Comparison of ENCODE assay signal across 38 cellular contexts in the genomic region with DNA sequence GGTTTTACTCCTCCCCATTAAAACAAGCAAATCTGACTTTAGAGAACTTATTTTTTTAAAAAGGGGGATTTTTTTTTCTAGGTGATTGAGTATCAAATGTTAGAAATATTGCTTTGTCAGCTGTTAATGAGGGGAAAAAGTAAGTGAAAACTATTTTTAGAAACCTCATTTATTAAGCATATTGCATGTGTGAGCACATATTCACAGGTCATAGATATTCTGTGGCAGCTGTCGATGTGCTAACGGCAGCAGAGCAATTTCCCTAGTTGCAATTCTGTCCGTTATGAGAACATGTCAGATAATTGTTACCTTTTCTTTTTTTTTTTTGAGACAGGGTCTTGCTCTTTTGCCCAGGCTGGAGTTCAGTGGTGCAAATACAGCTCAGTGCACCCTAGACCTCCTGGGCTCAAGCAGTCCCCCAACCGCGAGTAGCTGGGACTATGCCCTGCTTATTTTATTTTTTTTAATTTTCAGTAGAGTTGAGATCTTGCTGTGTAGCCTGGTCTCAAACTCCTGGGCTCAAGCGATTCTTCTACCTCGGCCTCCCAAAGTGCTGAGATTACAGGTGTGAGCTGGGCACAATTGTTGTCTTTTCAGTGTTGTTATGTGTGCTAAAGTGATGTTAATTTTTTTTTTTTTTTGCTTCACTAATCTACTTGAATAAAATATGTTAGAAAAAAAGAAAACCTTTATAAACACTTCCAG.
DNase-seq lines count a peak whose midpoint lies in the region; ATAC-seq, FAIRE-seq and TF ChIP-seq lines count a peak whose summit lies in the region.
"Had no signal": no experiment of that assay in that cellular context is flagged by ENCODE, and none has a peak within 500 bp of the region (broad histone marks: within the 10 kb centered on the region; RNA-seq: fewer than 3 reads in every experiment).

No MANE protein-coding gene starts in this region.

- no peaks in the 10 kb centered on the region for H4K20me1 ChIP-seq in H9 (ENCODE audit: control insufficient read depth, insufficient read depth, insufficient read length)
- no peaks in the 10 kb centered on the region for H4K20me1 ChIP-seq in K562 (replicated peaks; ENCODE audit: control insufficient read depth, insufficient read depth, low read length)
- H4K20me1 ChIP-seq in osteoblast (ENCODE audit: insufficient read depth, low read length): no peaks in the 10 kb centered on the region

- intact Hi-C loops in K562 (cut with micrococcal nuclease): no loop called here
- intact Hi-C loops in adrenal gland (cut with DNase I): no loop called here

- in situ Hi-C loops in K562 (cut with MboI): no loop called here

- no peaks in the 10 kb centered on the region for H3K9me3 Mint-ChIP-seq in H9
- H3K9me3 Mint-ChIP-seq: activated B cell treated with CpG ODN at 0.5 μM for 24 hours; activated naive CD4-positive, alpha-beta T cell treated with anti-CD3 and anti-CD28 coated beads, Interleukin-2, amount 50 U/mL, for 24 hours; activated T-helper 17 cell treated with anti-CD3 and anti-CD28 coated beads, Interleukin-2, amount 50 U/mL, for 72 hours; CD4-positive, CD25-positive, alpha-beta regulatory T cell; HFFc6; neural crest cell; stimulated activated effector memory CD8-positive, alpha-beta T cell treated with anti-CD3 and anti-CD28 coated beads, Interleukin-12 subunit alpha, Interleukin-12 subunit beta, amount 100 ng/mL, for 72 hours; type B pancreatic cell had no signal

- no peak overlapping the region for H2BK5ac ChIP-seq in H9 (ENCODE audit: insufficient read length, low read length)

- H2AFZ ChIP-seq in H9 (ENCODE audit: low read length): no peak overlapping the region
- no peak overlapping the region for H2AFZ ChIP-seq in K562 (ENCODE audit: low read depth, low read length)
- H2AFZ ChIP-seq in osteoblast (ENCODE audit: low read length): no peak overlapping the region

- H3K9me3 ChIP-seq in H9 (ENCODE audit: control insufficient read depth, low read depth, low read length): no peaks in the 10 kb centered on the region
- 0 out of 2 replicates have a peak, but pooled peaks cover 1% of the 10 kb centered on the region for H3K9me3 ChIP-seq in K562 (replicated peaks; ENCODE audit: control insufficient read depth, insufficient read depth, low read depth, low read length)
- H3K9me3 ChIP-seq in osteoblast (ENCODE audit: low read depth, low read length): no peaks in the 10 kb centered on the region
- H3K9me3 ChIP-seq in adrenal gland (replicated peaks in 1 of 3): no peaks in the 10 kb centered on the region
- H3K9me3 ChIP-seq: heart left ventricle, Peyer's patch had no signal

- no peak overlapping the region for H2BK120ac ChIP-seq in H9 (ENCODE audit: low read depth, low read length, poor library complexity, severe bottlenecking)

- DNase-seq in H9 (no peak), NCI-H1694 treated with DMSO at 0.1 percent for 48 hours (lab: John Stamatoyannopoulos, UW) (peak; percentile 33), K562 (ENCODE audit: extremely low read depth in 1 of 4, low spot score in 3 of 4) (no peak), osteoblast (ENCODE audit: insufficient read length, low spot score, missing footprints) (no peak), adrenal gland (no peak), activated T-cell treated with anti-CD3 and anti-CD28 coated beads for 4 hours (no peak)
- DNase-seq in activated CD4-positive, alpha-beta T cell treated with anti-CD3 and anti-CD28 coated beads, Interleukin-2, amount 50 U/mL, for 1 hour: no peak
- DNase-seq: activated B cell treated with CpG ODN at 0.5 μM for 24 hours; activated CD4-positive, alpha-beta T cell treated with anti-CD3 and anti-CD28 coated beads, Interleukin-2, amount 50 U/mL, for 48 hours; activated CD8-positive, alpha-beta memory T cell treated with anti-CD3 and anti-CD28 coated beads, Interleukin-2, amount 50 U/mL, for 4 hours; anterior cingulate cortex; CD4-positive, CD25-positive, alpha-beta regulatory T cell; effector memory CD4-positive, alpha-beta T cell; foreskin fibroblast; heart left ventricle; HFFc6; KBM-7; left cardiac atrium; mammary epithelial cell; MM.1S; NCI-H1417; NCI-H2107; NCI-H510A; NK-92 treated with Interleukin-12 subunit alpha and Interleukin-12 subunit beta, amount 100 ng/mL, for 24 hours; Peyer's patch; right cardiac atrium; SHP77 treated with DMSO at 0.1 percent for 48 hours; stimulated activated CD4-positive, alpha-beta T cell treated with anti-CD3 and anti-CD28 coated beads, Interleukin-4, amount 100 ng/mL, for 24 hours had no signal

- H3K4me3 ChIP-seq in K562 (no peak overlapping the region), osteoblast (ENCODE audit: insufficient read depth, low read length) (no peak overlapping the region), adrenal gland (no peak overlapping the region)
- H3K4me3 ChIP-seq: cardiac muscle cell, coronary artery, heart left ventricle, Peyer's patch had no signal

- no peak overlapping the region for H4K91ac ChIP-seq in H9 (ENCODE audit: insufficient read length, low read depth, low read length)

- no peak overlapping the region for H2BK20ac ChIP-seq in H9 (ENCODE audit: low read depth, low read length, poor library complexity, severe bottlenecking)

- TF ChIP-seq RAD21 in K562 (CRISPR knock-in tag; conservative IDR thresholded peaks at IDR 0.05 in 1 of 2, IDR thresholded peaks at IDR 0.05 in 1 of 2): no peak

- no peak overlapping the region for H2BK12ac ChIP-seq in H9 (ENCODE audit: insufficient read length, low read depth, low read length)

- H3K4me3 Mint-ChIP-seq in H9: no peak overlapping the region; a peak in 1 of 5 replicates
- H3K4me3 Mint-ChIP-seq: activated B cell treated with CpG ODN at 0.5 μM for 24 hours; activated naive CD4-positive, alpha-beta T cell treated with anti-CD3 and anti-CD28 coated beads, Interleukin-2, amount 50 U/mL, for 24 hours; activated T-helper 17 cell treated with anti-CD3 and anti-CD28 coated beads, Interleukin-2, amount 50 U/mL, for 72 hours; HFFc6; neural crest cell; stimulated activated effector memory CD8-positive, alpha-beta T cell treated with anti-CD3 and anti-CD28 coated beads, Interleukin-12 subunit alpha, Interleukin-12 subunit beta, amount 100 ng/mL, for 72 hours had no signal

- no peak overlapping the region for H3K4ac ChIP-seq in H9 (ENCODE audit: low read depth, low read length)

- H3K56ac ChIP-seq in H9 (ENCODE audit: insufficient read length, low read depth, low read length): no peak overlapping the region

- no peak overlapping the region for H3K18ac ChIP-seq in H9 (ENCODE audit: insufficient read length, low read depth, low read length)

- peaks cover 22% of the 10 kb centered on the region for H3K79me1 ChIP-seq in H9 (ENCODE audit: insufficient read depth, low read depth, low read length, poor library complexity, severe bottlenecking)

- CTCF ChIA-PET in K562 (lab: Yijun Ruan, JAX; ENCODE audit: low intra/inter-chr PET ratio): no interaction called here

- TF ChIP-seq POLR2A in K562 (conservative IDR thresholded peaks at IDR 0.05) (no peak), adrenal gland (IDR thresholded peaks at IDR 0.05) (no peak)

- H3K27ac Mint-ChIP-seq in H9: peak overlapping the region in 2 of 3 experiments; percentile 48 to 90; a peak in 4 of 7 replicates
- H3K27ac Mint-ChIP-seq: activated B cell treated with CpG ODN at 0.5 μM for 24 hours; activated naive CD4-positive, alpha-beta T cell treated with anti-CD3 and anti-CD28 coated beads, Interleukin-2, amount 50 U/mL, for 24 hours; activated T-helper 17 cell treated with anti-CD3 and anti-CD28 coated beads, Interleukin-2, amount 50 U/mL, for 72 hours; HFFc6; stimulated activated effector memory CD8-positive, alpha-beta T cell treated with anti-CD3 and anti-CD28 coated beads, Interleukin-12 subunit alpha, Interleukin-12 subunit beta, amount 100 ng/mL, for 72 hours; type B pancreatic cell had no signal

- WGBS in H9 (ENCODE audit: extremely low coverage, insufficient read length, low lambda C conversion rate): no CpG with 5 or more reads among the region's 7 CpGs
- WGBS in K562 (ENCODE audit: insufficient coverage, low coverage, missing lambda C conversion rate): 85% methylated on average over 7 of the region's 7 CpGs
- 88 to 93% (median 89%) methylated on average over 7 of the region's 7 CpGs for WGBS in adrenal gland, 4 donors

- no peak overlapping the region for H2AK5ac ChIP-seq in H9 (ENCODE audit: insufficient read length, low read length)

- no peak overlapping the region for H3K27ac ChIP-seq in H9 (ENCODE audit: insufficient read length, low read depth, low read length)
- no peak overlapping the region for H3K27ac ChIP-seq in K562 (ENCODE audit: extremely low read depth, low read depth, low read length)
- H3K27ac ChIP-seq in osteoblast (ENCODE audit: low read depth, low read length): no peak overlapping the region
- H3K27ac ChIP-seq in adrenal gland: peak overlapping the region in 2 of 5 donors; percentile 55 to 75
- H3K27ac ChIP-seq: cardiac muscle cell, coronary artery, heart left ventricle, Peyer's patch had no signal

- no peak overlapping the region for H3T11ph ChIP-seq in H9 (ENCODE audit: low read length)

- H3K9me1 ChIP-seq in K562 (ENCODE audit: control insufficient read depth, insufficient read depth, low read length): no peaks in the 10 kb centered on the region

- H3K79me2 ChIP-seq in H9 (ENCODE audit: insufficient read depth, low read length) (peaks cover 2% of the 10 kb centered on the region; the same call in 1 of the 2 replicates), K562 (ENCODE audit: control insufficient read depth, insufficient read depth, low read length) (no peaks in the 10 kb centered on the region), osteoblast (ENCODE audit: insufficient read depth, low read length) (peaks cover 2% of the 10 kb centered on the region)

- H3K36me3 ChIP-seq in K562 (ENCODE audit: control insufficient read depth, insufficient read depth, low read length): no peaks in the 10 kb centered on the region
- H3K36me3 ChIP-seq in osteoblast (ENCODE audit: insufficient read depth, low read length): no peaks in the 10 kb centered on the region
- H3K36me3 ChIP-seq in adrenal gland (replicated peaks in 1 of 2): no peaks in the 10 kb centered on the region
- H3K36me3 ChIP-seq: cardiac muscle cell, Peyer's patch had no signal

- H3K4me1 Mint-ChIP-seq in H9: peaks cover 25 to 37% of the 10 kb centered on the region in 2 experiments
- H3K4me1 Mint-ChIP-seq: activated T-helper 17 cell treated with anti-CD3 and anti-CD28 coated beads, Interleukin-2, amount 50 U/mL, for 72 hours; stimulated activated effector memory CD8-positive, alpha-beta T cell treated with anti-CD3 and anti-CD28 coated beads, Interleukin-12 subunit alpha, Interleukin-12 subunit beta, amount 100 ng/mL, for 72 hours had no signal

- no peak overlapping the region for H3K23ac ChIP-seq in H9 (ENCODE audit: insufficient read length, low read depth, low read length)

- no peak overlapping the region for H4K8ac ChIP-seq in H9 (replicated peaks; ENCODE audit: insufficient read length, low read depth, low read length)

- H2BK15ac ChIP-seq in H9 (ENCODE audit: low read depth, low read length): no peak overlapping the region

- no peak overlapping the region for H3K4me2 ChIP-seq in H9 (ENCODE audit: insufficient read depth, insufficient read length, low read length)
- no peak overlapping the region for H3K4me2 ChIP-seq in K562 (ENCODE audit: insufficient read depth, low read length)
- H3K4me2 ChIP-seq in osteoblast (ENCODE audit: insufficient read depth, low read length): peak overlapping the region; percentile 71

- peaks cover 11 to 43% (median 35%) of the 10 kb centered on the region in 3 experiments; a peak in 6 of 7 replicates for H3K36me3 Mint-ChIP-seq in H9 (ENCODE audit: insufficient read depth in 1 of 3, low read depth in 3 of 3)

- BruUV-seq in K562 (replicated peaks; lab: Mats Ljungman, UMichigan): no TSS peak

- no peak overlapping the region for H4K5ac ChIP-seq in H9 (ENCODE audit: insufficient read length, low read depth, low read length)

- H3K27me3 Mint-ChIP-seq in H9 (ENCODE audit: low read depth): no peaks in the 10 kb centered on the region; the same call in 1 of the 2 replicates
- H3K27me3 Mint-ChIP-seq: activated B cell treated with CpG ODN at 0.5 μM for 24 hours; activated naive CD4-positive, alpha-beta T cell treated with anti-CD3 and anti-CD28 coated beads, Interleukin-2, amount 50 U/mL, for 24 hours; activated T-helper 17 cell treated with anti-CD3 and anti-CD28 coated beads, Interleukin-2, amount 50 U/mL, for 72 hours; CD4-positive, CD25-positive, alpha-beta regulatory T cell; type B pancreatic cell had no signal

- H3K14ac ChIP-seq in H9 (ENCODE audit: insufficient read depth, low read length): no peak overlapping the region

- FAIRE-seq in K562 (lab: Jason Lieb, UNC): no peak
- FAIRE-seq: D721Med, GM12891 had no signal

- no peak overlapping the region for H3K9ac ChIP-seq in H9 (ENCODE audit: extremely low read depth, insufficient read length, low read length)
- H3K9ac ChIP-seq in K562 (ENCODE audit: insufficient read depth in 1 of 2, low read depth in 2 of 2, low read length in 2 of 2): no peak overlapping the region

- no peak for TF ChIP-seq EP300 in K562 (IDR thresholded peaks at IDR 0.05; ENCODE audit: low read length)

- no peak for ATAC-seq in K562
- ATAC-seq: activated T-helper 17 cell treated with anti-CD3 and anti-CD28 coated beads, Interleukin-2, amount 50 U/mL, for 72 hours; esophagus mucosa; heart left ventricle; left cardiac atrium; right cardiac atrium; stimulated activated effector memory CD8-positive, alpha-beta T cell treated with anti-CD3 and anti-CD28 coated beads, Interleukin-12 subunit alpha, Interleukin-12 subunit beta, amount 100 ng/mL, for 72 hours had no signal

- H3K27me3 ChIP-seq in H9 (ENCODE audit: insufficient read depth, low read length): no peaks in the 10 kb centered on the region
- no peaks in the 10 kb centered on the region for H3K27me3 ChIP-seq in K562 (ENCODE audit: control insufficient read depth in 2 of 2, insufficient read depth in 2 of 2, low read length in 2 of 2)
- no peaks in the 10 kb centered on the region for H3K27me3 ChIP-seq in osteoblast (ENCODE audit: insufficient read depth, low read length)
- no peaks in the 10 kb centered on the region for H3K27me3 ChIP-seq in adrenal gland
- H3K27me3 ChIP-seq: cardiac muscle cell, heart left ventricle, Peyer's patch had no signal

- POLR2A ChIA-PET in K562 (lab: Yijun Ruan, JAX): interaction anchor here (1.1 kb wide), 1 partner anchor 25 kb away, joined by 3 read pairs; no protein-coding TSS in a partner anchor

- no peaks in the 10 kb centered on the region for H3K23me2 ChIP-seq in H9 (ENCODE audit: insufficient read length, low read depth, low read length, poor library complexity, severe bottlenecking)

- no peaks in the 10 kb centered on the region for H3K4me1 ChIP-seq in H9 (ENCODE audit: insufficient read depth, low read length)
- no peaks in the 10 kb centered on the region for H3K4me1 ChIP-seq in K562 (replicated peaks in 1 of 2; ENCODE audit: control insufficient read depth in 2 of 2, insufficient read depth in 2 of 2, low read length in 2 of 2)
- no peaks in the 10 kb centered on the region for H3K4me1 ChIP-seq in osteoblast (ENCODE audit: insufficient read depth, low read length)
- H3K4me1 ChIP-seq in adrenal gland (replicated peaks in 1 of 2): peaks cover 14 to 36% of the 10 kb centered on the region in 2 donors

- TF ChIP-seq CTCF in H9 (conservative IDR thresholded peaks at IDR 0.05) (no peak), K562 (IDR thresholded peaks at IDR 0.05 in 2 of 3, conservative IDR thresholded peaks at IDR 0.05 in 1 of 3; ENCODE audit: insufficient read depth in 2 of 3, low read depth in 1 of 3, low read length in 3 of 3) (no peak), osteoblast (IDR thresholded peaks at IDR 0.05; ENCODE audit: extremely low read depth, low read depth, low read length) (no peak), adrenal gland (IDR thresholded peaks at IDR 0.05) (no peak)
